1 cellular context compared by ENCODE assay signal in genomic region chr3:197749601-197750395, GRCh38.
TF ChIP-seq lines count a peak whose summit lies in the region.

Gene FYTTD1, plus strand, starts transcription at chr3:197749883. Its CDS starts 89 bp downstream, at chr3:197749972.

TF ChIP-seq in GM12878, 131 proteins besides CTCF, POLR2A, EP300 and RAD21 (continued from another document and continues in another):
- TF ChIP-seq NKRF (conservative IDR thresholded peaks at IDR 0.05) (peak; percentile 63), STAT3 (IDR thresholded peaks at IDR 0.05; ENCODE audit: low read depth, low read length) (no peak), HDAC6 (IDR thresholded peaks at IDR 0.05; ENCODE audit: unreplicated experiment) (no peak), MEF2A (IDR thresholded peaks at IDR 0.05; ENCODE audit: insufficient read depth, low read depth, low read length) (no peak), PAX5 (IDR thresholded peaks at IDR 0.05; ENCODE audit: borderline replicate concordance, low read depth, low read length) (no peak), CBFB (IDR thresholded peaks at IDR 0.05; ENCODE audit: low read depth) (peak; percentile 58), CBX5 (IDR thresholded peaks at IDR 0.05; ENCODE audit: low read depth) (no peak), JUND (IDR thresholded peaks at IDR 0.05; ENCODE audit: low read depth, low read length) (no peak), WRNIP1 (IDR thresholded peaks at IDR 0.05; ENCODE audit: borderline replicate concordance, low read depth, low read length) (no peak), ATF7 (IDR thresholded peaks at IDR 0.05; ENCODE audit: low read depth) (no peak), RAD51 (IDR thresholded peaks at IDR 0.05) (no peak), BCL11A (IDR thresholded peaks at IDR 0.05; ENCODE audit: low read depth, low read length) (no peak), MXI1 (IDR thresholded peaks at IDR 0.05; ENCODE audit: low read depth, low read length) (peak; percentile 70), HCFC1 (IDR thresholded peaks at IDR 0.05; ENCODE audit: low read length) (peak; percentile 44), ZNF622 (IDR thresholded peaks at IDR 0.05) (no peak), EED (IDR thresholded peaks at IDR 0.05; ENCODE audit: low read depth) (no peak), ZNF687 (IDR thresholded peaks at IDR 0.05) (peak; percentile 97), ZNF592 (IDR thresholded peaks at IDR 0.05) (peak; percentile 57; the same call in 1 of the 2 replicates), TARDBP (IDR thresholded peaks at IDR 0.05; ENCODE audit: borderline replicate concordance) (no peak), BHLHE40 (IDR thresholded peaks at IDR 0.05; ENCODE audit: borderline replicate concordance in 1 of 2, low read depth in 2 of 2, low read length in 1 of 2) (peak in 1 of 2 experiments; percentile 85; a peak in 3 of 4 replicates), EZH2 (IDR thresholded peaks at IDR 0.05; ENCODE audit: borderline replicate concordance, control insufficient read depth, low read depth, low read length) (no peak), FOXK2 (IDR thresholded peaks at IDR 0.05) (no peak), IKZF2 (IDR thresholded peaks at IDR 0.05) (0 out of 4 replicates have a peak, but pooled peaks of 1 of the 2 experiments have one; percentile 4), SMARCA5 (IDR thresholded peaks at IDR 0.05) (peak; percentile 93), ESRRA (IDR thresholded peaks at IDR 0.05; ENCODE audit: low read length) (no peak), HDAC2 (IDR thresholded peaks at IDR 0.05) (no peak), CEBPB (IDR thresholded peaks at IDR 0.05; ENCODE audit: borderline replicate concordance in 1 of 2, low read depth in 2 of 2, low read length in 2 of 2) (no peak), KDM1A (IDR thresholded peaks at IDR 0.05; ENCODE audit: borderline replicate concordance) (no peak), ZBTB11 (CRISPR knock-in tag; IDR thresholded peaks at IDR 0.05) (no peak), NBN (IDR thresholded peaks at IDR 0.05) (peak; percentile 70; the same call in 1 of the 2 replicates)
- TF ChIP-seq, protein P1, sequence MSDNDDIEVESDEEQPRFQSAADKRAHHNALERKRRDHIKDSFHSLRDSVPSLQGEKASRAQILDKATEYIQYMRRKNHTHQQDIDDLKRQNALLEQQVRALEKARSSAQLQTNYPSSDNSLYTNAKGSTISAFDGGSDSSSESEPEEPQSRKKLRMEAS (IDR thresholded peaks at IDR 0.05; ENCODE audit: low read depth, low read length), result peak; percentile 61; the same call in 1 of the 2 replicates
- TF ChIP-seq, protein P2, sequence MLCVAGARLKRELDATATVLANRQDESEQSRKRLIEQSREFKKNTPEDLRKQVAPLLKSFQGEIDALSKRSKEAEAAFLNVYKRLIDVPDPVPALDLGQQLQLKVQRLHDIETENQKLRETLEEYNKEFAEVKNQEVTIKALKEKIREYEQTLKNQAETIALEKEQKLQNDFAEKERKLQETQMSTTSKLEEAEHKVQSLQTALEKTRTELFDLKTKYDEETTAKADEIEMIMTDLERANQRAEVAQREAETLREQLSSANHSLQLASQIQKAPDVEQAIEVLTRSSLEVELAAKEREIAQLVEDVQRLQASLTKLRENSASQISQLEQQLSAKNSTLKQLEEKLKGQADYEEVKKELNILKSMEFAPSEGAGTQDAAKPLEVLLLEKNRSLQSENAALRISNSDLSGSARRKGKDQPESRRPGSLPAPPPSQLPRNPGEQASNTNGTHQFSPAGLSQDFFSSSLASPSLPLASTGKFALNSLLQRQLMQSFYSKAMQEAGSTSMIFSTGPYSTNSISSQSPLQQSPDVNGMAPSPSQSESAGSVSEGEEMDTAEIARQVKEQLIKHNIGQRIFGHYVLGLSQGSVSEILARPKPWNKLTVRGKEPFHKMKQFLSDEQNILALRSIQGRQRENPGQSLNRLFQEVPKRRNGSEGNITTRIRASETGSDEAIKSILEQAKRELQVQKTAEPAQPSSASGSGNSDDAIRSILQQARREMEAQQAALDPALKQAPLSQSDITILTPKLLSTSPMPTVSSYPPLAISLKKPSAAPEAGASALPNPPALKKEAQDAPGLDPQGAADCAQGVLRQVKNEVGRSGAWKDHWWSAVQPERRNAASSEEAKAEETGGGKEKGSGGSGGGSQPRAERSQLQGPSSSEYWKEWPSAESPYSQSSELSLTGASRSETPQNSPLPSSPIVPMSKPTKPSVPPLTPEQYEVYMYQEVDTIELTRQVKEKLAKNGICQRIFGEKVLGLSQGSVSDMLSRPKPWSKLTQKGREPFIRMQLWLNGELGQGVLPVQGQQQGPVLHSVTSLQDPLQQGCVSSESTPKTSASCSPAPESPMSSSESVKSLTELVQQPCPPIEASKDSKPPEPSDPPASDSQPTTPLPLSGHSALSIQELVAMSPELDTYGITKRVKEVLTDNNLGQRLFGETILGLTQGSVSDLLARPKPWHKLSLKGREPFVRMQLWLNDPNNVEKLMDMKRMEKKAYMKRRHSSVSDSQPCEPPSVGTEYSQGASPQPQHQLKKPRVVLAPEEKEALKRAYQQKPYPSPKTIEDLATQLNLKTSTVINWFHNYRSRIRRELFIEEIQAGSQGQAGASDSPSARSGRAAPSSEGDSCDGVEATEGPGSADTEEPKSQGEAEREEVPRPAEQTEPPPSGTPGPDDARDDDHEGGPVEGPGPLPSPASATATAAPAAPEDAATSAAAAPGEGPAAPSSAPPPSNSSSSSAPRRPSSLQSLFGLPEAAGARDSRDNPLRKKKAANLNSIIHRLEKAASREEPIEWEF (IDR thresholded peaks at IDR 0.05; ENCODE audit: insufficient replicate concordance, low read depth, low read length), result no peak
- TF ChIP-seq, protein P3, sequence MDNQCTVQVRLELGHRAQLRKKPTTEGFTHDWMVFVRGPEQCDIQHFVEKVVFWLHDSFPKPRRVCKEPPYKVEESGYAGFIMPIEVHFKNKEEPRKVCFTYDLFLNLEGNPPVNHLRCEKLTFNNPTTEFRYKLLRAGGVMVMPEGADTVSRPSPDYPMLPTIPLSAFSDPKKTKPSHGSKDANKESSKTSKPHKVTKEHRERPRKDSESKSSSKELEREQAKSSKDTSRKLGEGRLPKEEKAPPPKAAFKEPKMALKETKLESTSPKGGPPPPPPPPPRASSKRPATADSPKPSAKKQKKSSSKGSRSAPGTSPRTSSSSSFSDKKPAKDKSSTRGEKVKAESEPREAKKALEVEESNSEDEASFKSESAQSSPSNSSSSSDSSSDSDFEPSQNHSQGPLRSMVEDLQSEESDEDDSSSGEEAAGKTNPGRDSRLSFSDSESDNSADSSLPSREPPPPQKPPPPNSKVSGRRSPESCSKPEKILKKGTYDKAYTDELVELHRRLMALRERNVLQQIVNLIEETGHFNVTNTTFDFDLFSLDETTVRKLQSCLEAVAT (IDR thresholded peaks at IDR 0.05), result no peak
- TF ChIP-seq, protein P4, sequence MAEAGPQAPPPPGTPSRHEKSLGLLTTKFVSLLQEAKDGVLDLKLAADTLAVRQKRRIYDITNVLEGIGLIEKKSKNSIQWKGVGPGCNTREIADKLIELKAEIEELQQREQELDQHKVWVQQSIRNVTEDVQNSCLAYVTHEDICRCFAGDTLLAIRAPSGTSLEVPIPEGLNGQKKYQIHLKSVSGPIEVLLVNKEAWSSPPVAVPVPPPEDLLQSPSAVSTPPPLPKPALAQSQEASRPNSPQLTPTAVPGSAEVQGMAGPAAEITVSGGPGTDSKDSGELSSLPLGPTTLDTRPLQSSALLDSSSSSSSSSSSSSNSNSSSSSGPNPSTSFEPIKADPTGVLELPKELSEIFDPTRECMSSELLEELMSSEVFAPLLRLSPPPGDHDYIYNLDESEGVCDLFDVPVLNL (IDR thresholded peaks at IDR 0.05; ENCODE audit: low read depth, low read length), result no peak
